In genomic region chr1:248849637-248850036, GRCh38 we compare ENCODE assay signal across 15 cellular contexts. TPM values are rescaled to one million over a fixed set of nuclear protein-coding genes. Genes with fewer than 3 reads are reported as not detected.
A peak's percentile ranks its signal among the peaks of the same experiment; 100 is the strongest.
DNase-seq lines count a peak whose midpoint lies in the region; ATAC-seq and TF ChIP-seq lines count a peak whose summit lies in the region.
"Had no signal": no experiment of that assay in that cellular context is flagged by ENCODE, and none has a peak within 500 bp of the region (broad histone marks: within the 10 kb centered on the region; RNA-seq: fewer than 3 reads in every experiment).

No MANE protein-coding gene starts in this region.

- H3K9me2 ChIP-seq in PC-3 (replicated peaks; ENCODE audit: low read length): no peaks in the 10 kb centered on the region

- in situ Hi-C loops in transverse colon (cut with MboI; ENCODE audit: low pct_ligation_motif_present in 1 of 4, low pct_unique_long_range_greater_than_20kb in 1 of 4, low sequenced_read_pairs in 3 of 4): no loop called here

- H3K36me3 ChIP-seq in PC-3 (ENCODE audit: low read depth, low read length) (peaks cover 83% of the 10 kb centered on the region), endodermal cell (ENCODE audit: control insufficient read depth, insufficient read depth, low read length) (peaks cover 58% of the 10 kb centered on the region), transverse colon (peaks cover 0 to 46% (median 22%) of the 10 kb centered on the region in 4 donors)

- CTCF ChIA-PET in activated naive CD4-positive, alpha-beta T cell treated with anti-CD3 and anti-CD28 coated beads for 36 hours (lab: Charles Lee): interaction anchor here (1.1 kb wide), 1 partner anchor 9 kb away, joined by 6 read pairs; the partner anchor contains the start of gene ZNF692
- CTCF ChIA-PET in activated naive CD4-positive, alpha-beta T cell treated with anti-CD3 and anti-CD28 coated beads, Interleukin-2, amount 10 ng/mL, durations not matched to agents 7 days and 5 days (lab: Charles Lee): interaction anchor here (1.0 kb wide), 1 partner anchor 9 kb away, joined by 3 read pairs; the partner anchor contains the start of gene ZNF692
- CTCF ChIA-PET in PC-3 (lab: Charles Lee): no interaction called here

- H3K4me2 ChIP-seq in PC-3 (ENCODE audit: low read length): no peak overlapping the region

- H3K4me1 Mint-ChIP-seq in activated naive CD4-positive, alpha-beta T cell treated with anti-CD3 and anti-CD28 coated beads for 36 hours (ENCODE audit: low read depth): peaks cover 9% of the 10 kb centered on the region
- no peaks in the 10 kb centered on the region for H3K4me1 Mint-ChIP-seq in activated naive CD4-positive, alpha-beta T cell treated with anti-CD3 and anti-CD28 coated beads, Interleukin-2, amount 10 ng/mL, durations not matched to agents 7 days and 5 days
- H3K4me1 Mint-ChIP-seq in endodermal cell (no peaks in the 10 kb centered on the region), endothelial cell (ENCODE audit: unreplicated experiment) (no peaks in the 10 kb centered on the region)

- no peaks in the 10 kb centered on the region for H3F3A ChIP-seq in PC-3 (ENCODE audit: low read length, unreplicated experiment)

- TF ChIP-seq EP300 in transverse colon (IDR thresholded peaks at IDR 0.05; ENCODE audit: low read depth): no peak

- H3K9me3 Mint-ChIP-seq in activated naive CD4-positive, alpha-beta T cell treated with anti-CD3 and anti-CD28 coated beads for 36 hours: no peaks in the 10 kb centered on the region
- no peaks in the 10 kb centered on the region for H3K9me3 Mint-ChIP-seq in activated naive CD4-positive, alpha-beta T cell treated with anti-CD3 and anti-CD28 coated beads, Interleukin-2, amount 10 ng/mL, durations not matched to agents 7 days and 5 days
- H3K9me3 Mint-ChIP-seq in endodermal cell: no peaks in the 10 kb centered on the region
- H3K9me3 Mint-ChIP-seq in endothelial cell (ENCODE audit: unreplicated experiment): no peaks in the 10 kb centered on the region
- H3K9me3 Mint-ChIP-seq: CD4-positive, alpha-beta T cell; HFFc6 had no signal

- H3K4me3 ChIP-seq in PC-3 (ENCODE audit: low read length) (no peak overlapping the region), endodermal cell (ENCODE audit: low read length) (no peak overlapping the region), transverse colon (no peak overlapping the region)

- H3K27ac ChIP-seq in PC-3 (ENCODE audit: low read length): no peak overlapping the region
- H3K27ac ChIP-seq in endodermal cell (ENCODE audit: low read depth, low read length): no peak overlapping the region
- no peak overlapping the region for H3K27ac ChIP-seq in transverse colon

- POLR2A ChIA-PET in PC-3 (lab: Charles Lee; ENCODE audit: unreplicated experiment): interaction anchor here (0.6 kb wide), 1 partner anchor 28 kb away, joined by 3 read pairs; no protein-coding TSS in a partner anchor

- H3K9ac ChIP-seq in PC-3 (ENCODE audit: low read length): no peak overlapping the region
- H3K9ac ChIP-seq in endodermal cell (ENCODE audit: extremely low read depth, low read length, poor library complexity, severe bottlenecking): no peak overlapping the region

- ATAC-seq in PC-3: peak; percentile 6; the same call in 1 of the 2 replicates

- H3K79me2 ChIP-seq in PC-3 (ENCODE audit: low read length): no peaks in the 10 kb centered on the region

- no peaks in the 10 kb centered on the region for H4K20me1 ChIP-seq in PC-3 (ENCODE audit: low read length)

- no peak overlapping the region for H3K4me3 Mint-ChIP-seq in activated naive CD4-positive, alpha-beta T cell treated with anti-CD3 and anti-CD28 coated beads for 36 hours
- H3K4me3 Mint-ChIP-seq in activated naive CD4-positive, alpha-beta T cell treated with anti-CD3 and anti-CD28 coated beads, Interleukin-2, amount 10 ng/mL, durations not matched to agents 7 days and 5 days: no peak overlapping the region
- H3K4me3 Mint-ChIP-seq in endodermal cell (no peak overlapping the region), endothelial cell (ENCODE audit: unreplicated experiment) (no peak overlapping the region)
- H3K4me3 Mint-ChIP-seq: CD4-positive, alpha-beta T cell; HFFc6 had no signal

- peaks cover 20% of the 10 kb centered on the region for H3K36me3 Mint-ChIP-seq in activated naive CD4-positive, alpha-beta T cell treated with anti-CD3 and anti-CD28 coated beads for 36 hours (ENCODE audit: low read depth)
- H3K36me3 Mint-ChIP-seq in activated naive CD4-positive, alpha-beta T cell treated with anti-CD3 and anti-CD28 coated beads, Interleukin-2, amount 10 ng/mL, durations not matched to agents 7 days and 5 days: peaks cover 22% of the 10 kb centered on the region
- H3K36me3 Mint-ChIP-seq in endodermal cell (ENCODE audit: low read depth) (peaks cover 36% of the 10 kb centered on the region), endothelial cell (ENCODE audit: low read depth, unreplicated experiment) (peaks cover 32% of the 10 kb centered on the region)

- H3K27me3 Mint-ChIP-seq in activated naive CD4-positive, alpha-beta T cell treated with anti-CD3 and anti-CD28 coated beads for 36 hours (ENCODE audit: low read depth): no peaks in the 10 kb centered on the region
- H3K27me3 Mint-ChIP-seq in activated naive CD4-positive, alpha-beta T cell treated with anti-CD3 and anti-CD28 coated beads, Interleukin-2, amount 10 ng/mL, durations not matched to agents 7 days and 5 days: no peaks in the 10 kb centered on the region
- H3K27me3 Mint-ChIP-seq in endodermal cell (ENCODE audit: insufficient read depth) (no peaks in the 10 kb centered on the region), endothelial cell (ENCODE audit: unreplicated experiment) (peaks cover 6% of the 10 kb centered on the region)
- H3K27me3 Mint-ChIP-seq: CD4-positive, alpha-beta T cell had no signal

- intact Hi-C loops in activated naive CD4-positive, alpha-beta T cell treated with anti-CD3 and anti-CD28 coated beads for 36 hours (cut with micrococcal nuclease): no loop called here
- intact Hi-C loops in PC-3 (cut with micrococcal nuclease): no loop called here
- intact Hi-C loops in transverse colon (cut with DNase I; ENCODE audit: low total_unique reads): no loop called here

- H2AFZ ChIP-seq in PC-3 (ENCODE audit: low read length): no peak overlapping the region

- TF ChIP-seq CTCF in PC-3 (conservative IDR thresholded peaks at IDR 0.05; ENCODE audit: low read depth, low read length) (no peak), endodermal cell (conservative IDR thresholded peaks at IDR 0.05) (no peak), transverse colon (IDR thresholded peaks at IDR 0.05) (no peak), endothelial cell (IDR thresholded peaks at IDR 0.05; ENCODE audit: unreplicated experiment) (no peak)

- WGBS in endodermal cell (ENCODE audit: insufficient coverage in 1 of 2, insufficient read length in 1 of 2), 2 experiments: 83 to 93% methylated on average over 2 to 3 of the region's 3 CpGs
- 95% methylated on average over 3 of the region's 3 CpGs; no CpG with 5 or more reads in 1 of the 2 donors for WGBS in transverse colon (ENCODE audit: low coverage in 1 of 2), 2 donors

- no TSS peak for BruUV-seq in PC-3 (replicated peaks; lab: Mats Ljungman, UMichigan)

- H3K9me3 ChIP-seq in PC-3 (ENCODE audit: low read length): no peaks in the 10 kb centered on the region
- no peaks in the 10 kb centered on the region for H3K9me3 ChIP-seq in endodermal cell (ENCODE audit: control insufficient read depth, low read length)
- H3K9me3 ChIP-seq in transverse colon: no peaks in the 10 kb centered on the region

- H3K4me1 ChIP-seq in PC-3 (ENCODE audit: insufficient read depth, low read length): no peaks in the 10 kb centered on the region
- no peaks in the 10 kb centered on the region for H3K4me1 ChIP-seq in endodermal cell (ENCODE audit: control insufficient read depth, insufficient read depth, low read length)
- no peaks in the 10 kb centered on the region for H3K4me1 ChIP-seq in transverse colon

- H3K27ac Mint-ChIP-seq in activated naive CD4-positive, alpha-beta T cell treated with anti-CD3 and anti-CD28 coated beads for 36 hours: peak overlapping the region; percentile 14
- H3K27ac Mint-ChIP-seq in activated naive CD4-positive, alpha-beta T cell treated with anti-CD3 and anti-CD28 coated beads, Interleukin-2, amount 10 ng/mL, durations not matched to agents 7 days and 5 days: no peak overlapping the region
- no peak overlapping the region for H3K27ac Mint-ChIP-seq in endodermal cell
- H3K27ac Mint-ChIP-seq in endothelial cell (ENCODE audit: unreplicated experiment): no peak overlapping the region
- H3K27ac Mint-ChIP-seq: CD4-positive, alpha-beta T cell; HFFc6 had no signal

- no peaks in the 10 kb centered on the region for H3K27me3 ChIP-seq in PC-3 (ENCODE audit: low read length)
- H3K27me3 ChIP-seq in endodermal cell (ENCODE audit: control insufficient read depth, insufficient read depth, low read length, poor library complexity, severe bottlenecking): no peaks in the 10 kb centered on the region
- H3K27me3 ChIP-seq in transverse colon: no peaks in the 10 kb centered on the region

- no peak for DNase-seq in activated naive CD4-positive, alpha-beta T cell treated with anti-CD3 and anti-CD28 coated beads for 36 hours
- DNase-seq in activated naive CD4-positive, alpha-beta T cell treated with anti-CD3 and anti-CD28 coated beads, Interleukin-2, amount 10 ng/mL, durations not matched to agents 7 days and 5 days: no peak
- DNase-seq in PC-3 (no peak), endodermal cell (peak; percentile 29), transverse colon (no peak), endothelial cell (ENCODE audit: low spot score) (no peak)
- DNase-seq in stimulated activated CD8-positive, alpha-beta memory T cell treated with anti-CD3 and anti-CD28 coated beads, Interleukin-4, amount 100 ng/mL, for 48 hours: peak; percentile 15
- DNase-seq: CD4-positive, alpha-beta T cell; DMS79 treated with DMSO at 0.1 percent for 48 hours; GDM1; HFFc6; KG1; NCI-H1092 treated with DMSO at 0.1 percent for 48 hours; NCI-H187; SHP77 treated with DMSO at 0.1 percent for 48 hours had no signal

- no peak for TF ChIP-seq POLR2A in transverse colon (IDR thresholded peaks at IDR 0.05)

RNA-seq across cellular contexts. Expression of gene ZNF692, which starts 9.2 kb away (rescaled TPM):
- 10 to 100 TPM; 87.6 to 88.7 TPM for total RNA-seq in activated naive CD4-positive, alpha-beta T cell treated with anti-CD3 and anti-CD28 coated beads for 36 hours
- 71.9 and 85.4 TPM in 2 replicates for total RNA-seq in PC-3 (2014; rRNA removed)
- 10 to 100 TPM; 47.6 to 50.3 TPM for total RNA-seq in endodermal cell
- 79.3 TPM for polyA plus RNA-seq in endodermal cell (2013, experiment 1 of 2)
- 69.4 TPM for polyA plus RNA-seq in endodermal cell (2013, experiment 2 of 2)
- total RNA-seq in transverse colon: 100 to 1,000 TPM in 1 of 4 donors, 10 to 100 TPM in 3; 41.8 to 100 (median 64.6) TPM
- total RNA-seq in endothelial cell (ENCODE audit: unreplicated experiment): 26.8 TPM

RNA-seq across cellular contexts. Expression of gene ZNF672, which starts 11.6 kb away (rescaled TPM):
- total RNA-seq in activated naive CD4-positive, alpha-beta T cell treated with anti-CD3 and anti-CD28 coated beads for 36 hours: 10 to 100 TPM; 51.6 to 53.4 TPM
- 83.9 and 89.4 TPM in 2 replicates for total RNA-seq in PC-3 (2014; rRNA removed)
- total RNA-seq in endodermal cell: 10 to 100 TPM; 33.6 to 40.5 TPM
- polyA plus RNA-seq in endodermal cell (2013, experiment 1 of 2): 26.2 TPM
- polyA plus RNA-seq in endodermal cell (2013, experiment 2 of 2): 25.0 TPM
- 10 to 100 TPM; 34.8 to 53.1 (median 44.7) TPM for total RNA-seq in transverse colon
- total RNA-seq in endothelial cell (ENCODE audit: unreplicated experiment): 29.8 TPM

RNA-seq across cellular contexts. Expression of gene SH3BP5L, which starts 23.9 kb away (rescaled TPM):
- 10 to 100 TPM; 20.3 to 20.5 TPM for total RNA-seq in activated naive CD4-positive, alpha-beta T cell treated with anti-CD3 and anti-CD28 coated beads for 36 hours
- total RNA-seq in PC-3 (2014; rRNA removed): 63.5 and 70.6 TPM in 2 replicates
- 10 to 100 TPM; 27.2 to 30.2 TPM for total RNA-seq in endodermal cell
- 19.6 TPM for polyA plus RNA-seq in endodermal cell (2013, experiment 1 of 2)
- 19.0 TPM for polyA plus RNA-seq in endodermal cell (2013, experiment 2 of 2)
- total RNA-seq in transverse colon: 10 to 100 TPM; 28.1 to 36.2 (median 31.4) TPM
- total RNA-seq in endothelial cell (ENCODE audit: unreplicated experiment): 30.7 TPM

RNA-seq across cellular contexts. Expression of gene PGBD2, which starts 56.4 kb away (rescaled TPM):
- total RNA-seq in activated naive CD4-positive, alpha-beta T cell treated with anti-CD3 and anti-CD28 coated beads for 36 hours: 1 to 10 TPM; 3.0 to 3.5 TPM
- 6.5 and 9.2 TPM in 2 replicates for total RNA-seq in PC-3 (2014; rRNA removed)
- total RNA-seq in endodermal cell: 1 to 10 TPM; 4.8 to 7.5 TPM
- polyA plus RNA-seq in endodermal cell (2013, experiment 1 of 2): 6.7 TPM
- polyA plus RNA-seq in endodermal cell (2013, experiment 2 of 2): 5.4 TPM
- 10 to 100 TPM in 2 of 4 donors, 1 to 10 TPM in 2; 5.2 to 12.4 (median 9.7) TPM for total RNA-seq in transverse colon
- total RNA-seq in endothelial cell (ENCODE audit: unreplicated experiment): 7.9 TPM

Comparison
In these comparisons a context has a peak if more than half of its experiments do, and no peak if none do; other contexts are left out.
1. DNase-seq: peak in endodermal cell (single experiment) and stimulated activated CD8-positive, alpha-beta memory T cell treated with anti-CD3 and anti-CD28 coated beads, Interleukin-4, amount 100 ng/mL, for 48 hours (single experiment); none in activated naive CD4-positive, alpha-beta T cell treated with anti-CD3 and anti-CD28 coated beads for 36 hours (single experiment), activated naive CD4-positive, alpha-beta T cell treated with anti-CD3 and anti-CD28 coated beads, Interleukin-2, amount 10 ng/mL, durations not matched to agents 7 days and 5 days (single experiment), PC-3 (single experiment), transverse colon (single experiment) and endothelial cell (single experiment).